In genomic region chr3:151169700-151170224, GRCh38 we compare ENCODE assay signal across 8 cellular contexts. TPM values are rescaled to one million over a fixed set of nuclear protein-coding genes. Genes with fewer than 3 reads are reported as not detected.
DNase-seq lines count a peak whose midpoint lies in the region; ATAC-seq and TF ChIP-seq lines count a peak whose summit lies in the region.

No MANE protein-coding gene starts in this region.

- TF ChIP-seq EP300 in gastroesophageal sphincter (IDR thresholded peaks at IDR 0.05), result no peak

- no peaks in the 10 kb centered on the region for H4K20me1 ChIP-seq in Karpas-422 (ENCODE audit: insufficient read depth, low read depth, low read length)

- 81 to 88% methylated on average over 3 to 5 of the region's 5 CpGs for WGBS in gastroesophageal sphincter (ENCODE audit: low coverage in 1 of 2), 2 donors

- no peak overlapping the region for H3K27ac ChIP-seq in gastroesophageal sphincter
- H3K27ac ChIP-seq in Karpas-422 (ENCODE audit: low read length), result no peak overlapping the region

- peak; percentile 37 for ATAC-seq in HG02610 (IDR thresholded peaks at IDR 0.05; ENCODE audit: unreplicated experiment)
- peak; percentile 67 for ATAC-seq in gastroesophageal sphincter

- no peaks in the 10 kb centered on the region for H3K79me2 ChIP-seq in Karpas-422 (ENCODE audit: low read length)

- H3K4me3 ChIP-seq in gastroesophageal sphincter (no peak overlapping the region), Karpas-422 (ENCODE audit: low read length) (no peak overlapping the region)

- TF ChIP-seq CTCF in gastroesophageal sphincter (IDR thresholded peaks at IDR 0.05), result no peak

- TF ChIP-seq POLR2A in gastroesophageal sphincter (IDR thresholded peaks at IDR 0.05), result no peak

- no peak overlapping the region for H2AFZ ChIP-seq in Karpas-422 (ENCODE audit: low read length)

- CTCF ChIA-PET in HEK293T (lab: Yijun Ruan, JAX), result interaction anchor here (0.7 kb wide), 1 partner anchor 64 kb away, joined by 4 read pairs; no protein-coding TSS in a partner anchor

- POLR2A ChIA-PET in HEK293T (lab: Yijun Ruan, JAX), result no interaction called here

- DNase-seq in GF-D8 (lab: John Stamatoyannopoulos, UW) (peak; percentile 83), OCI-M1 (lab: John Stamatoyannopoulos, UW) (peak; percentile 49), NCI-H1105 treated with DMSO at 0.1 percent for 48 hours (lab: John Stamatoyannopoulos, UW) (no peak), Karpas-422 (no peak), HEK293T (ENCODE audit: extremely low spot score) (no peak)
- peak in 2 of 3 experiments; percentile 11 to 54 for DNase-seq in stimulated activated CD4-positive, alpha-beta T cell treated with anti-CD3 and anti-CD28 coated beads, TNF-alpha, amount 100 ng/mL, for 24 hours (ENCODE audit: low read depth in 3 of 3)

- no peak overlapping the region for H3K9ac ChIP-seq in Karpas-422 (ENCODE audit: low read length)

- H3K4me2 ChIP-seq in Karpas-422 (ENCODE audit: low read depth, low read length, poor library complexity, severe bottlenecking), result no peak overlapping the region

- no peaks in the 10 kb centered on the region for H3K36me3 ChIP-seq in gastroesophageal sphincter
- no peaks in the 10 kb centered on the region for H3K36me3 ChIP-seq in Karpas-422 (ENCODE audit: insufficient read depth, low read length)

- H3K4me1 ChIP-seq in gastroesophageal sphincter (peaks cover 0 to 4% (median 0%) of the 10 kb centered on the region in 3 donors), Karpas-422 (ENCODE audit: low read length) (peaks cover 3% of the 10 kb centered on the region; the same call in 1 of the 2 replicates)

- H3K27me3 ChIP-seq in gastroesophageal sphincter, result no peaks in the 10 kb centered on the region
- H3K27me3 ChIP-seq in Karpas-422 (ENCODE audit: low read length), result peaks cover 3% of the 10 kb centered on the region; the same call in 1 of the 2 replicates

- no peaks in the 10 kb centered on the region for H3K9me2 ChIP-seq in Karpas-422 (replicated peaks; ENCODE audit: insufficient read depth, low read length)

- H3K9me3 ChIP-seq in gastroesophageal sphincter, result no peaks in the 10 kb centered on the region
- H3K9me3 ChIP-seq in Karpas-422 (ENCODE audit: low read length), result no peaks in the 10 kb centered on the region

TF ChIP-seq in HEK293T, 16 proteins besides CTCF, POLR2A, EP300 and RAD21:
- TF ChIP-seq CTBP1 (IDR thresholded peaks at IDR 0.05; ENCODE audit: borderline replicate concordance) (no peak), BHLHE40 (IDR thresholded peaks at IDR 0.05; ENCODE audit: borderline replicate concordance) (no peak), SUZ12 (IDR thresholded peaks at IDR 0.05) (no peak), FOXM1 (IDR thresholded peaks at IDR 0.05; ENCODE audit: borderline replicate concordance) (no peak), NFRKB (IDR thresholded peaks at IDR 0.05) (no peak), LEF1 (IDR thresholded peaks at IDR 0.05; ENCODE audit: borderline replicate concordance) (no peak), FOXK2 (IDR thresholded peaks at IDR 0.05) (no peak), ZNF384 (IDR thresholded peaks at IDR 0.05) (no peak), TARDBP (IDR thresholded peaks at IDR 0.05) (no peak), ELF4 (IDR thresholded peaks at IDR 0.05) (no peak), SP1 (IDR thresholded peaks at IDR 0.05) (no peak), PKNOX1 (IDR thresholded peaks at IDR 0.05) (no peak), HDGF (IDR thresholded peaks at IDR 0.05; ENCODE audit: borderline replicate concordance) (no peak), L3MBTL2 (conservative IDR thresholded peaks at IDR 0.05) (no peak), ARNT (IDR thresholded peaks at IDR 0.05) (no peak)

RNA-seq across cellular contexts. Expression of gene GPR171, which starts 33.3 kb away (rescaled TPM):
- 1 to 10 TPM in 2 of 4 donors, under 1 TPM in 2; 0.31 to 4.3 (median 1.2) TPM for total RNA-seq in gastroesophageal sphincter
- total RNA-seq in Karpas-422 (2014; rRNA removed; shearing (Covaris generic); ENCODE audit: low replicate concordance), result not detected in 2 replicates

Comparison
In these comparisons a context has a peak if more than half of its experiments do, and no peak if none do; other contexts are left out.
1. DNase-seq: peak in GF-D8 (single experiment), OCI-M1 (single experiment) and stimulated activated CD4-positive, alpha-beta T cell treated with anti-CD3 and anti-CD28 coated beads, TNF-alpha, amount 100 ng/mL, for 24 hours (2 of 3); none in NCI-H1105 treated with DMSO at 0.1 percent for 48 hours (single experiment), Karpas-422 (single experiment) and HEK293T (single experiment).